Comparison of ENCODE assay signal across 1 cellular context in genomic region chr13:48235100-48235813, GRCh38.
TF ChIP-seq lines count a peak whose summit lies in the region.

No MANE protein-coding gene starts in this region.

TF ChIP-seq in K562, 482 proteins besides CTCF, POLR2A, EP300 and RAD21 (continued from another document and continues in another):
- TF ChIP-seq ZNF318 (IDR thresholded peaks at IDR 0.05; ENCODE audit: borderline replicate concordance in 1 of 2, low read depth in 1 of 2): no peak
- no peak for TF ChIP-seq NFRKB (IDR thresholded peaks at IDR 0.05; ENCODE audit: low read depth)
- TF ChIP-seq, protein P1, sequence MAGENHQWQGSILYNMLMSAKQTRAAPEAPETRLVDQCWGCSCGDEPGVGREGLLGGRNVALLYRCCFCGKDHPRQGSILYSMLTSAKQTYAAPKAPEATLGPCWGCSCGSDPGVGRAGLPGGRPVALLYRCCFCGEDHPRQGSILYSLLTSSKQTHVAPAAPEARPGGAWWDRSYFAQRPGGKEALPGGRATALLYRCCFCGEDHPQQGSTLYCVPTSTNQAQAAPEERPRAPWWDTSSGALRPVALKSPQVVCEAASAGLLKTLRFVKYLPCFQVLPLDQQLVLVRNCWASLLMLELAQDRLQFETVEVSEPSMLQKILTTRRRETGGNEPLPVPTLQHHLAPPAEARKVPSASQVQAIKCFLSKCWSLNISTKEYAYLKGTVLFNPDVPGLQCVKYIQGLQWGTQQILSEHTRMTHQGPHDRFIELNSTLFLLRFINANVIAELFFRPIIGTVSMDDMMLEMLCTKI (IDR thresholded peaks at IDR 0.05; ENCODE audit: partially characterized antibody): no peak
- TF ChIP-seq DACH1 (IDR thresholded peaks at IDR 0.05; ENCODE audit: partially characterized antibody): no peak
- TF ChIP-seq, protein P2, sequence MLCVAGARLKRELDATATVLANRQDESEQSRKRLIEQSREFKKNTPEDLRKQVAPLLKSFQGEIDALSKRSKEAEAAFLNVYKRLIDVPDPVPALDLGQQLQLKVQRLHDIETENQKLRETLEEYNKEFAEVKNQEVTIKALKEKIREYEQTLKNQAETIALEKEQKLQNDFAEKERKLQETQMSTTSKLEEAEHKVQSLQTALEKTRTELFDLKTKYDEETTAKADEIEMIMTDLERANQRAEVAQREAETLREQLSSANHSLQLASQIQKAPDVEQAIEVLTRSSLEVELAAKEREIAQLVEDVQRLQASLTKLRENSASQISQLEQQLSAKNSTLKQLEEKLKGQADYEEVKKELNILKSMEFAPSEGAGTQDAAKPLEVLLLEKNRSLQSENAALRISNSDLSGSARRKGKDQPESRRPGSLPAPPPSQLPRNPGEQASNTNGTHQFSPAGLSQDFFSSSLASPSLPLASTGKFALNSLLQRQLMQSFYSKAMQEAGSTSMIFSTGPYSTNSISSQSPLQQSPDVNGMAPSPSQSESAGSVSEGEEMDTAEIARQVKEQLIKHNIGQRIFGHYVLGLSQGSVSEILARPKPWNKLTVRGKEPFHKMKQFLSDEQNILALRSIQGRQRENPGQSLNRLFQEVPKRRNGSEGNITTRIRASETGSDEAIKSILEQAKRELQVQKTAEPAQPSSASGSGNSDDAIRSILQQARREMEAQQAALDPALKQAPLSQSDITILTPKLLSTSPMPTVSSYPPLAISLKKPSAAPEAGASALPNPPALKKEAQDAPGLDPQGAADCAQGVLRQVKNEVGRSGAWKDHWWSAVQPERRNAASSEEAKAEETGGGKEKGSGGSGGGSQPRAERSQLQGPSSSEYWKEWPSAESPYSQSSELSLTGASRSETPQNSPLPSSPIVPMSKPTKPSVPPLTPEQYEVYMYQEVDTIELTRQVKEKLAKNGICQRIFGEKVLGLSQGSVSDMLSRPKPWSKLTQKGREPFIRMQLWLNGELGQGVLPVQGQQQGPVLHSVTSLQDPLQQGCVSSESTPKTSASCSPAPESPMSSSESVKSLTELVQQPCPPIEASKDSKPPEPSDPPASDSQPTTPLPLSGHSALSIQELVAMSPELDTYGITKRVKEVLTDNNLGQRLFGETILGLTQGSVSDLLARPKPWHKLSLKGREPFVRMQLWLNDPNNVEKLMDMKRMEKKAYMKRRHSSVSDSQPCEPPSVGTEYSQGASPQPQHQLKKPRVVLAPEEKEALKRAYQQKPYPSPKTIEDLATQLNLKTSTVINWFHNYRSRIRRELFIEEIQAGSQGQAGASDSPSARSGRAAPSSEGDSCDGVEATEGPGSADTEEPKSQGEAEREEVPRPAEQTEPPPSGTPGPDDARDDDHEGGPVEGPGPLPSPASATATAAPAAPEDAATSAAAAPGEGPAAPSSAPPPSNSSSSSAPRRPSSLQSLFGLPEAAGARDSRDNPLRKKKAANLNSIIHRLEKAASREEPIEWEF (CRISPR knock-in tag; IDR thresholded peaks at IDR 0.05): no peak
- TF ChIP-seq NCOR1 (IDR thresholded peaks at IDR 0.05): no peak
- no peak for TF ChIP-seq XRCC3 (IDR thresholded peaks at IDR 0.05)
- TF ChIP-seq TAF15 (IDR thresholded peaks at IDR 0.05; ENCODE audit: low read depth, low read length): no peak
- TF ChIP-seq SMC3 (conservative IDR thresholded peaks at IDR 0.05; ENCODE audit: insufficient read depth, low read depth, low read length): no peak
- no peak for TF ChIP-seq BRCA1 (IDR thresholded peaks at IDR 0.05)
- no peak for TF ChIP-seq BRCA1 (CRISPR knock-in tag; IDR thresholded peaks at IDR 0.05)
- no peak for TF ChIP-seq GTF2E2 (tag; IDR thresholded peaks at IDR 0.05)
- no peak for TF ChIP-seq KLF10 (CRISPR knock-in tag; IDR thresholded peaks at IDR 0.05)
- no peak for TF ChIP-seq PKNOX1 (IDR thresholded peaks at IDR 0.05)
- TF ChIP-seq OTX1 (CRISPR knock-in tag; IDR thresholded peaks at IDR 0.05): no peak
- TF ChIP-seq FOXP1 (CRISPR knock-in tag; IDR thresholded peaks at IDR 0.05): no peak
- no peak for TF ChIP-seq ZNF324 (CRISPR knock-in tag; IDR thresholded peaks at IDR 0.05)
- no peak for TF ChIP-seq NR3C1 (CRISPR knock-in tag; IDR thresholded peaks at IDR 0.05)
- TF ChIP-seq ZNF408 (CRISPR knock-in tag; IDR thresholded peaks at IDR 0.05; ENCODE audit: low read depth): no peak
- TF ChIP-seq VEZF1 (CRISPR knock-in tag; IDR thresholded peaks at IDR 0.05): no peak
- no peak for TF ChIP-seq CBX2 (IDR thresholded peaks at IDR 0.05; ENCODE audit: insufficient read depth, low read length, poor library complexity, severe bottlenecking)
- no peak for TF ChIP-seq BCL6 (CRISPR knock-in tag; IDR thresholded peaks at IDR 0.05)
- TF ChIP-seq, protein P3, sequence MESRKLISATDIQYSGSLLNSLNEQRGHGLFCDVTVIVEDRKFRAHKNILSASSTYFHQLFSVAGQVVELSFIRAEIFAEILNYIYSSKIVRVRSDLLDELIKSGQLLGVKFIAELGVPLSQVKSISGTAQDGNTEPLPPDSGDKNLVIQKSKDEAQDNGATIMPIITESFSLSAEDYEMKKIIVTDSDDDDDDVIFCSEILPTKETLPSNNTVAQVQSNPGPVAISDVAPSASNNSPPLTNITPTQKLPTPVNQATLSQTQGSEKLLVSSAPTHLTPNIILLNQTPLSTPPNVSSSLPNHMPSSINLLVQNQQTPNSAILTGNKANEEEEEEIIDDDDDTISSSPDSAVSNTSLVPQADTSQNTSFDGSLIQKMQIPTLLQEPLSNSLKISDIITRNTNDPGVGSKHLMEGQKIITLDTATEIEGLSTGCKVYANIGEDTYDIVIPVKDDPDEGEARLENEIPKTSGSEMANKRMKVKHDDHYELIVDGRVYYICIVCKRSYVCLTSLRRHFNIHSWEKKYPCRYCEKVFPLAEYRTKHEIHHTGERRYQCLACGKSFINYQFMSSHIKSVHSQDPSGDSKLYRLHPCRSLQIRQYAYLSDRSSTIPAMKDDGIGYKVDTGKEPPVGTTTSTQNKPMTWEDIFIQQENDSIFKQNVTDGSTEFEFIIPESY (CRISPR knock-in tag; IDR thresholded peaks at IDR 0.05): no peak
- no peak for TF ChIP-seq HBP1 (CRISPR knock-in tag; IDR thresholded peaks at IDR 0.05)
- no peak for TF ChIP-seq RBM34 (IDR thresholded peaks at IDR 0.05; ENCODE audit: borderline replicate concordance, insufficient read depth, low read length)
- no peak for TF ChIP-seq RBFOX2 (IDR thresholded peaks at IDR 0.05; ENCODE audit: low read depth, low read length)
- peak; percentile 22; the same call in 1 of the 2 replicates for TF ChIP-seq CEBPB (tag; IDR thresholded peaks at IDR 0.05)
- TF ChIP-seq ATF6 (CRISPR knock-in tag; IDR thresholded peaks at IDR 0.05): no peak
- TF ChIP-seq PHB2 (IDR thresholded peaks at IDR 0.05; ENCODE audit: low read depth): no peak
- TF ChIP-seq PTBP1 (IDR thresholded peaks at IDR 0.05; ENCODE audit: low read depth, low read length): no peak
- no peak for TF ChIP-seq NFATC3 (IDR thresholded peaks at IDR 0.05)
- TF ChIP-seq ZNF12 (CRISPR knock-in tag; IDR thresholded peaks at IDR 0.05): no peak
- no peak for TF ChIP-seq ZNF174 (CRISPR knock-in tag; IDR thresholded peaks at IDR 0.05)
- no peak for TF ChIP-seq HIVEP1 (CRISPR knock-in tag; IDR thresholded peaks at IDR 0.05)
- TF ChIP-seq ZNF583 (CRISPR knock-in tag; IDR thresholded peaks at IDR 0.05): no peak
- no peak for TF ChIP-seq ZNF699 (CRISPR knock-in tag; IDR thresholded peaks at IDR 0.05; ENCODE audit: insufficient replicate concordance)
- TF ChIP-seq SRSF7 (optimal IDR thresholded peaks at IDR 0.05; ENCODE audit: low read depth, low read length): no peak
- no peak for TF ChIP-seq NR2C2 (CRISPR knock-in tag; IDR thresholded peaks at IDR 0.05)
- TF ChIP-seq NR2C2 (tag; IDR thresholded peaks at IDR 0.05): no peak
